Comparison of ENCODE assay signal across 1 cellular context in genomic region chr2:69601179-69601612, GRCh38.
TF ChIP-seq lines count a peak whose summit lies in the region.

No MANE protein-coding gene starts in this region.

TF ChIP-seq in K562, 482 proteins besides CTCF, POLR2A, EP300 and RAD21 (continued from another document and continues in another):
- no peak for TF ChIP-seq CUX1 (CRISPR knock-in tag; IDR thresholded peaks at IDR 0.05)
- TF ChIP-seq BMI1 (IDR thresholded peaks at IDR 0.05; ENCODE audit: low read length), result no peak
- no peak for TF ChIP-seq PPARD (CRISPR knock-in tag; IDR thresholded peaks at IDR 0.05)
- TF ChIP-seq TARDBP (IDR thresholded peaks at IDR 0.05), result no peak
- no peak for TF ChIP-seq SRSF9 (IDR thresholded peaks at IDR 0.05; ENCODE audit: borderline replicate concordance, low read depth, low read length)
- TF ChIP-seq ZNF395 (CRISPR knock-in tag; IDR thresholded peaks at IDR 0.05), result peak; percentile 48; the same call in 1 of the 2 replicates
- TF ChIP-seq POLR2B (IDR thresholded peaks at IDR 0.05; ENCODE audit: low read depth, partially characterized antibody), result no peak
- no peak for TF ChIP-seq TCF7L2 (IDR thresholded peaks at IDR 0.05; ENCODE audit: low read depth, low read length)
- TF ChIP-seq POLR2H (tag; IDR thresholded peaks at IDR 0.05; ENCODE audit: low read depth), result no peak
- TF ChIP-seq ZFP91 (CRISPR knock-in tag; IDR thresholded peaks at IDR 0.05), result no peak
- TF ChIP-seq RHOXF2B (CRISPR knock-in tag; conservative IDR thresholded peaks at IDR 0.05), result no peak
- TF ChIP-seq UBTF (IDR thresholded peaks at IDR 0.05; ENCODE audit: borderline replicate concordance in 1 of 2, low read depth in 2 of 2, low read length in 2 of 2), result no peak
- peak; percentile 46 for TF ChIP-seq PHF20 (IDR thresholded peaks at IDR 0.05; ENCODE audit: partially characterized antibody)
- TF ChIP-seq MTA2 (IDR thresholded peaks at IDR 0.05; ENCODE audit: low read depth), result peak; percentile 61
- no peak for TF ChIP-seq STAG1 (CRISPR knock-in tag; IDR thresholded peaks at IDR 0.05; ENCODE audit: borderline replicate concordance)
- no peak; the same call in 1 of the 2 replicates for TF ChIP-seq ILF3 (IDR thresholded peaks at IDR 0.05; ENCODE audit: borderline replicate concordance)
- no peak for TF ChIP-seq ZNF41 (CRISPR knock-in tag; conservative IDR thresholded peaks at IDR 0.05)
- TF ChIP-seq ZHX1 (conservative IDR thresholded peaks at IDR 0.05; ENCODE audit: low read length), result no peak
- TF ChIP-seq HMGXB4 (CRISPR knock-in tag; IDR thresholded peaks at IDR 0.05), result no peak
- TF ChIP-seq MTA3 (IDR thresholded peaks at IDR 0.05; ENCODE audit: borderline replicate concordance), result peak; percentile 74; the same call in 1 of the 2 replicates
- TF ChIP-seq HNRNPH1 (optimal IDR thresholded peaks at IDR 0.05; ENCODE audit: low read depth, low read length), result no peak
- no peak for TF ChIP-seq BCOR (IDR thresholded peaks at IDR 0.05)
- TF ChIP-seq E4F1 (CRISPR knock-in tag; IDR thresholded peaks at IDR 0.05; ENCODE audit: borderline replicate concordance), result no peak
- TF ChIP-seq ZNF592 (IDR thresholded peaks at IDR 0.05), result peak; percentile 42; the same call in 1 of the 2 replicates
- TF ChIP-seq TBL1XR1 (IDR thresholded peaks at IDR 0.05; ENCODE audit: low read length in 2 of 2), result peak in 1 of 2 experiments; percentile 88; a peak in 2 of 4 replicates
- peak; percentile 44 for TF ChIP-seq HMGN3 (IDR thresholded peaks at IDR 0.05; ENCODE audit: borderline replicate concordance, extremely low read depth, insufficient read length, low read depth, low read length)
- TF ChIP-seq BHLHE40 (IDR thresholded peaks at IDR 0.05; ENCODE audit: low read length), result no peak
- TF ChIP-seq ZFPM2 (CRISPR knock-in tag; IDR thresholded peaks at IDR 0.05), result no peak
- no peak for TF ChIP-seq ZZZ3 (IDR thresholded peaks at IDR 0.05)
- no peak for TF ChIP-seq ZNF12 (CRISPR knock-in tag; IDR thresholded peaks at IDR 0.05)
- no peak for TF ChIP-seq E2F3 (CRISPR knock-in tag; IDR thresholded peaks at IDR 0.05)
- no peak for TF ChIP-seq DLX4 (CRISPR knock-in tag; IDR thresholded peaks at IDR 0.05)
- TF ChIP-seq MYNN (IDR thresholded peaks at IDR 0.05), result no peak
- TF ChIP-seq MYNN (CRISPR knock-in tag; IDR thresholded peaks at IDR 0.05), result no peak
- no peak for TF ChIP-seq GATAD2A (IDR thresholded peaks at IDR 0.05)
